14 cellular contexts compared by ENCODE assay signal in genomic region chr16:47970291-47970931, GRCh38.
DNase-seq lines count a peak whose midpoint lies in the region; ATAC-seq, FAIRE-seq and TF ChIP-seq lines count a peak whose summit lies in the region.
"Had no signal": no experiment of that assay in that cellular context is flagged by ENCODE, and none has a peak within 500 bp of the region (broad histone marks: within the 10 kb centered on the region; RNA-seq: fewer than 3 reads in every experiment).

No MANE protein-coding gene starts in this region.

- H3K36me3 ChIP-seq in DND-41 (ENCODE audit: insufficient read depth, low read length) = no peaks in the 10 kb centered on the region
- H3K36me3 ChIP-seq in Karpas-422 (ENCODE audit: insufficient read depth, low read length) = no peaks in the 10 kb centered on the region
- H3K36me3 ChIP-seq in keratinocyte (ENCODE audit: control insufficient read depth in 2 of 2, extremely low read depth in 1 of 2, insufficient read depth in 2 of 2, low read length in 2 of 2) = no peaks in the 10 kb centered on the region

- no peaks in the 10 kb centered on the region for H3K9me1 ChIP-seq in keratinocyte (ENCODE audit: control insufficient read depth, extremely low read depth, insufficient read depth, low read length)

- H2AFZ ChIP-seq in DND-41 (ENCODE audit: low read depth, low read length) (no peak overlapping the region), Karpas-422 (ENCODE audit: low read length) (no peak overlapping the region), keratinocyte (ENCODE audit: control insufficient read depth, low read length) (no peak overlapping the region)

- dilution Hi-C loops in keratinocyte (cut with MboI; ENCODE audit: extremely low pct_ligation_motif_present, low sequenced_read_pairs) = no loop called here

- H3K27ac ChIP-seq in DND-41 (ENCODE audit: low read length) (no peak overlapping the region), Karpas-422 (ENCODE audit: low read length) (no peak overlapping the region), keratinocyte (ENCODE audit: control insufficient read depth, insufficient read depth, low read length) (no peak overlapping the region)
- H3K27ac ChIP-seq: testis had no signal

- H3K79me2 ChIP-seq in DND-41 (ENCODE audit: insufficient read depth, low read length) = no peaks in the 10 kb centered on the region
- H3K79me2 ChIP-seq in Karpas-422 (ENCODE audit: low read length) = no peaks in the 10 kb centered on the region
- no peaks in the 10 kb centered on the region for H3K79me2 ChIP-seq in keratinocyte (ENCODE audit: control insufficient read depth, insufficient read depth, low read length)

- no peak overlapping the region for H3K4me2 ChIP-seq in DND-41 (ENCODE audit: insufficient read depth, low read length)
- H3K4me2 ChIP-seq in Karpas-422 (ENCODE audit: low read depth, low read length, poor library complexity, severe bottlenecking) = no peak overlapping the region
- no peak overlapping the region for H3K4me2 ChIP-seq in keratinocyte (ENCODE audit: control insufficient read depth, extremely low read depth, insufficient read depth, low read depth, low read length)

- H3K9ac ChIP-seq in DND-41 (ENCODE audit: low read depth, low read length) (no peak overlapping the region), Karpas-422 (ENCODE audit: low read length) (no peak overlapping the region), keratinocyte (ENCODE audit: control insufficient read depth, extremely low read depth, insufficient read depth, low read length) (no peak overlapping the region)

- peak; percentile 79 for FAIRE-seq in keratinocyte (lab: Jason Lieb, UNC)

- no peaks in the 10 kb centered on the region for H4K20me1 ChIP-seq in DND-41 (ENCODE audit: insufficient read depth, low read length)
- H4K20me1 ChIP-seq in Karpas-422 (ENCODE audit: insufficient read depth, low read depth, low read length) = no peaks in the 10 kb centered on the region
- H4K20me1 ChIP-seq in keratinocyte (ENCODE audit: control insufficient read depth, extremely low read depth, insufficient read depth, low read length) = no peaks in the 10 kb centered on the region

- H3K9me2 ChIP-seq in Karpas-422 (replicated peaks; ENCODE audit: insufficient read depth, low read length) = no peaks in the 10 kb centered on the region

- no peak overlapping the region for H3K4me3 ChIP-seq in DND-41 (ENCODE audit: low read depth in 1 of 2, low read length in 2 of 2)
- H3K4me3 ChIP-seq in Karpas-422 (ENCODE audit: low read length) = no peak overlapping the region
- H3K4me3 ChIP-seq in keratinocyte (ENCODE audit: control insufficient read depth in 2 of 3, extremely low read depth in 1 of 3, insufficient read depth in 2 of 3, low read depth in 1 of 3, low read length in 3 of 3) = no peak overlapping the region
- H3K4me3 ChIP-seq: testis had no signal

- ATAC-seq in DND-41 (ENCODE audit: insufficient read depth, low read depth) (peak; percentile 69; the same call in 2 of the 3 replicates), HG02870 (IDR thresholded peaks at IDR 0.05; ENCODE audit: unreplicated experiment) (no peak)
- ATAC-seq: activated T-helper 17 cell treated with anti-CD3 and anti-CD28 coated beads, Interleukin-2, amount 50 U/mL, for 72 hours; CD8-positive, alpha-beta T cell had no signal

- no peak for TF ChIP-seq CTCF in DND-41 (IDR thresholded peaks at IDR 0.05; ENCODE audit: borderline replicate concordance, extremely low read depth, low read length, poor library complexity, severe bottlenecking)
- no peak for TF ChIP-seq CTCF in keratinocyte (optimal IDR thresholded peaks at IDR 0.05 in 1 of 3, IDR thresholded peaks at IDR 0.05 in 1 of 3, conservative IDR thresholded peaks at IDR 0.05 in 1 of 3; ENCODE audit: extremely low read depth in 1 of 3, insufficient read depth in 2 of 3, low read length in 3 of 3)

- no peaks in the 10 kb centered on the region for H3K4me1 ChIP-seq in DND-41 (ENCODE audit: insufficient read depth, low read length)
- peaks cover 33% of the 10 kb centered on the region for H3K4me1 ChIP-seq in Karpas-422 (ENCODE audit: low read length)
- peaks cover 9% of the 10 kb centered on the region for H3K4me1 ChIP-seq in keratinocyte (ENCODE audit: control insufficient read depth, extremely low read depth, insufficient read depth, low read length)
- H3K4me1 ChIP-seq: testis had no signal

- H3K9me3 ChIP-seq in DND-41 (ENCODE audit: insufficient read depth, low read length, severe bottlenecking) = no peaks in the 10 kb centered on the region
- H3K9me3 ChIP-seq in Karpas-422 (ENCODE audit: low read length) = no peaks in the 10 kb centered on the region
- no peaks in the 10 kb centered on the region for H3K9me3 ChIP-seq in keratinocyte (ENCODE audit: control insufficient read depth, low read depth, low read length)
- H3K9me3 ChIP-seq: testis had no signal

- no peaks in the 10 kb centered on the region for H3K27me3 ChIP-seq in DND-41 (ENCODE audit: insufficient read depth, low read length, poor library complexity)
- no peaks in the 10 kb centered on the region for H3K27me3 ChIP-seq in Karpas-422 (ENCODE audit: low read length)
- H3K27me3 ChIP-seq in keratinocyte (ENCODE audit: control insufficient read depth, extremely low read depth, insufficient read depth, low read length) = no peaks in the 10 kb centered on the region
- H3K27me3 ChIP-seq: testis had no signal

- peak; percentile 12 for DNase-seq in DND-41
- DNase-seq in Karpas-422 = peak; percentile 82
- DNase-seq in amniotic stem cell (lab: John Stamatoyannopoulos, UW) = peak; percentile 12
- no peak for DNase-seq in keratinocyte (ENCODE audit: low read depth, low spot score)
- DNase-seq in stimulated activated naive CD4-positive, alpha-beta T cell treated with Interleukin-2 at 50 U/mL for 16 hours (lab: John Stamatoyannopoulos, UW) = no peak
- no peak for DNase-seq in effector CD8-positive, alpha-beta T cell (lab: John Stamatoyannopoulos, UW)
- no peak for DNase-seq in KG1 (lab: John Stamatoyannopoulos, UW)
- DNase-seq: CD8-positive, alpha-beta T cell; effector memory CD4-positive, alpha-beta T cell; NCI-H1436 treated with DMSO at 0.1 percent for 48 hours; stimulated activated CD4-positive, alpha-beta T cell treated with anti-CD3 and anti-CD28 coated beads, Interleukin-2, amount 100 ng/mL, for 24 hours; testis had no signal

Comparison
In these comparisons a context has a peak if more than half of its experiments do, and no peak if none do; other contexts are left out.
1. DNase-seq: peak in DND-41 (single experiment), Karpas-422 (single experiment) and amniotic stem cell (single experiment); none in keratinocyte (single experiment), stimulated activated naive CD4-positive, alpha-beta T cell treated with Interleukin-2 at 50 U/mL for 16 hours (single experiment), effector CD8-positive, alpha-beta T cell (single experiment) and KG1 (single experiment).